ENCODE assay signal across 1 cellular context in the genomic region with DNA sequence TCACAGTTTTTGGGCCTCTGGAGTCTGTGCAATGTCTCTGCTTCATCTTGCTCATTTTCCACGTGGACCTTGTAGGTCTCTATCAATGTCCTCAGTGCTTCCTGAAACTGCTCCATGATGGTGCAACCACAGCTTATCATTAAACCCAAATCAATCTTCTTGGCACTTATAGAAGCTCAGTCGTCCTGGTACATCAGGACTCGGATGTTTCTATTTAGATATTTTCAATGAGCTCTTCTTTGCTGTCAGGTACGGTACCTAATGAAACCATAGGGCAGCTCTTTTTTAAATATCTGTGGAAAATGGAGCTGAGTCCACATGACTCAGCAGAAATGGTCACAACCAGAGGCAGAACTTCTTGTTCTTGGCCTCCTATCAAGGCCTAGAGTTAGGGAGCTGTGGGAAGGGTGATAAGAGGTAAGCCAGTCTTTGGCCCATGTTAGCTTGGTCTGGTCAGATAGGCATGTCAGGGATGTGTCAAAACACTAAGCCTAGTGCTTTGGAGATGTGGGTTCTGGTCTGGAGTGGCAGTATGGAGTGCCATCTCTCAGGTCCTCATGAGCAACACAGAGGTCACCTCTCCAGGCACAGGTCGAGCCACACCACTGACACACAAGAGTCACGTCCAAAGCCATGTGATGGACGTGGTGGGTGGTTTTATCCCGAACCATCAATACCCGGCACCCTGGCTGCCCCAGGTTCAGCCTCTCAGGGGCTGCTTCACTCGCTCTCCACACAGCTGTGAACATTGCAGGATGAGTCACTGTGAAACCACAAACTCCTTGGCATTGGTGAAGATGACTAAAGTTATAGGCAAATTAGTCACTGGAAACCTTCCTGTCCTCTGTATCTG.
A peak's percentile ranks its signal among the peaks of the same experiment; 100 is the strongest.
TF ChIP-seq lines count a peak whose summit lies in the region.

No MANE protein-coding gene starts in this region.

TF ChIP-seq in A549, 52 proteins besides CTCF, POLR2A, EP300 and RAD21 (continued from another document):
- no peak for TF ChIP-seq CHD2 (IDR thresholded peaks at IDR 0.05; ENCODE audit: low read length, partially characterized antibody)
- peak; percentile 45; the same call in 1 of the 2 replicates for TF ChIP-seq ZNF302 (CRISPR knock-in tag; IDR thresholded peaks at IDR 0.05)
- TF ChIP-seq TP53 (CRISPR knock-in tag; IDR thresholded peaks at IDR 0.05) = no peak
- TF ChIP-seq, protein P1, sequence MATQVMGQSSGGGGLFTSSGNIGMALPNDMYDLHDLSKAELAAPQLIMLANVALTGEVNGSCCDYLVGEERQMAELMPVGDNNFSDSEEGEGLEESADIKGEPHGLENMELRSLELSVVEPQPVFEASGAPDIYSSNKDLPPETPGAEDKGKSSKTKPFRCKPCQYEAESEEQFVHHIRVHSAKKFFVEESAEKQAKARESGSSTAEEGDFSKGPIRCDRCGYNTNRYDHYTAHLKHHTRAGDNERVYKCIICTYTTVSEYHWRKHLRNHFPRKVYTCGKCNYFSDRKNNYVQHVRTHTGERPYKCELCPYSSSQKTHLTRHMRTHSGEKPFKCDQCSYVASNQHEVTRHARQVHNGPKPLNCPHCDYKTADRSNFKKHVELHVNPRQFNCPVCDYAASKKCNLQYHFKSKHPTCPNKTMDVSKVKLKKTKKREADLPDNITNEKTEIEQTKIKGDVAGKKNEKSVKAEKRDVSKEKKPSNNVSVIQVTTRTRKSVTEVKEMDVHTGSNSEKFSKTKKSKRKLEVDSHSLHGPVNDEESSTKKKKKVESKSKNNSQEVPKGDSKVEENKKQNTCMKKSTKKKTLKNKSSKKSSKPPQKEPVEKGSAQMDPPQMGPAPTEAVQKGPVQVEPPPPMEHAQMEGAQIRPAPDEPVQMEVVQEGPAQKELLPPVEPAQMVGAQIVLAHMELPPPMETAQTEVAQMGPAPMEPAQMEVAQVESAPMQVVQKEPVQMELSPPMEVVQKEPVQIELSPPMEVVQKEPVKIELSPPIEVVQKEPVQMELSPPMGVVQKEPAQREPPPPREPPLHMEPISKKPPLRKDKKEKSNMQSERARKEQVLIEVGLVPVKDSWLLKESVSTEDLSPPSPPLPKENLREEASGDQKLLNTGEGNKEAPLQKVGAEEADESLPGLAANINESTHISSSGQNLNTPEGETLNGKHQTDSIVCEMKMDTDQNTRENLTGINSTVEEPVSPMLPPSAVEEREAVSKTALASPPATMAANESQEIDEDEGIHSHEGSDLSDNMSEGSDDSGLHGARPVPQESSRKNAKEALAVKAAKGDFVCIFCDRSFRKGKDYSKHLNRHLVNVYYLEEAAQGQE (IDR thresholded peaks at IDR 0.05) = no peak
- TF ChIP-seq, protein P2, sequence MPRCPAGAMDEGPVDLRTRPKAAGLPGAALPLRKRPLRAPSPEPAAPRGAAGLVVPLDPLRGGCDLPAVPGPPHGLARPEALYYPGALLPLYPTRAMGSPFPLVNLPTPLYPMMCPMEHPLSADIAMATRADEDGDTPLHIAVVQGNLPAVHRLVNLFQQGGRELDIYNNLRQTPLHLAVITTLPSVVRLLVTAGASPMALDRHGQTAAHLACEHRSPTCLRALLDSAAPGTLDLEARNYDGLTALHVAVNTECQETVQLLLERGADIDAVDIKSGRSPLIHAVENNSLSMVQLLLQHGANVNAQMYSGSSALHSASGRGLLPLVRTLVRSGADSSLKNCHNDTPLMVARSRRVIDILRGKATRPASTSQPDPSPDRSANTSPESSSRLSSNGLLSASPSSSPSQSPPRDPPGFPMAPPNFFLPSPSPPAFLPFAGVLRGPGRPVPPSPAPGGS (IDR thresholded peaks at IDR 0.05) = no peak
- TF ChIP-seq NFE2L2 (conservative IDR thresholded peaks at IDR 0.05; ENCODE audit: low read length) = peak; percentile 98
- no peak for TF ChIP-seq RFX5 (IDR thresholded peaks at IDR 0.05)
- peak; percentile 11 to 67; a peak in 3 of 5 replicates for TF ChIP-seq JUN (IDR thresholded peaks at IDR 0.05)
- no peak for TF ChIP-seq SREBF2 (IDR thresholded peaks at IDR 0.05)
- no peak for TF ChIP-seq ESRRA (IDR thresholded peaks at IDR 0.05; ENCODE audit: borderline replicate concordance, low read length)
- TF ChIP-seq JUNB (IDR thresholded peaks at IDR 0.05) = peak; percentile 92
- peak; percentile 15; the same call in 1 of the 2 replicates for TF ChIP-seq FOXS1 (CRISPR knock-in tag; IDR thresholded peaks at IDR 0.05)
- TF ChIP-seq BHLHE40 (IDR thresholded peaks at IDR 0.05; ENCODE audit: low read depth, low read length) = no peak
- TF ChIP-seq HOXA7 (CRISPR knock-in tag; IDR thresholded peaks at IDR 0.05) = no peak
- peak; percentile 89 for TF ChIP-seq FOSL2 (IDR thresholded peaks at IDR 0.05)
- TF ChIP-seq FOSL2 (CRISPR knock-in tag; IDR thresholded peaks at IDR 0.05) = peak; percentile 98
- TF ChIP-seq ZSCAN20 (CRISPR knock-in tag; IDR thresholded peaks at IDR 0.05) = no peak
- TF ChIP-seq, protein P3, sequence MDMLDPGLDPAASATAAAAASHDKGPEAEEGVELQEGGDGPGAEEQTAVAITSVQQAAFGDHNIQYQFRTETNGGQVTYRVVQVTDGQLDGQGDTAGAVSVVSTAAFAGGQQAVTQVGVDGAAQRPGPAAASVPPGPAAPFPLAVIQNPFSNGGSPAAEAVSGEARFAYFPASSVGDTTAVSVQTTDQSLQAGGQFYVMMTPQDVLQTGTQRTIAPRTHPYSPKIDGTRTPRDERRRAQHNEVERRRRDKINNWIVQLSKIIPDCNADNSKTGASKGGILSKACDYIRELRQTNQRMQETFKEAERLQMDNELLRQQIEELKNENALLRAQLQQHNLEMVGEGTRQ (IDR thresholded peaks at IDR 0.05) = 0 out of 2 replicates have a peak, but pooled peaks have one; percentile 24
- TF ChIP-seq, protein P4, sequence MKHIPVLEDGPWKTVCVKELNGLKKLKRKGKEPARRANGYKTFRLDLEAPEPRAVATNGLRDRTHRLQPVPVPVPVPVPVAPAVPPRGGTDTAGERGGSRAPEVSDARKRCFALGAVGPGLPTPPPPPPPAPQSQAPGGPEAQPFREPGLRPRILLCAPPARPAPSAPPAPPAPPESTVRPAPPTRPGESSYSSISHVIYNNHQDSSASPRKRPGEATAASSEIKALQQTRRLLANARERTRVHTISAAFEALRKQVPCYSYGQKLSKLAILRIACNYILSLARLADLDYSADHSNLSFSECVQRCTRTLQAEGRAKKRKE (CRISPR knock-in tag; IDR thresholded peaks at IDR 0.05; ENCODE audit: low read depth) = no peak; the same call in none of the 2 replicates
- TF ChIP-seq CBX2 (IDR thresholded peaks at IDR 0.05; ENCODE audit: borderline replicate concordance, low read depth) = no peak
- TF ChIP-seq CEBPB (IDR thresholded peaks at IDR 0.05) = 0 out of 4 replicates have a peak, but pooled peaks of 1 of the 2 experiments have one; percentile 50
- TF ChIP-seq NPAS2 (CRISPR knock-in tag; IDR thresholded peaks at IDR 0.05; ENCODE audit: borderline replicate concordance) = no peak; the same call in 1 of the 2 replicates
- no peak for TF ChIP-seq KDM5A (IDR thresholded peaks at IDR 0.05)
- TF ChIP-seq, protein P5, sequence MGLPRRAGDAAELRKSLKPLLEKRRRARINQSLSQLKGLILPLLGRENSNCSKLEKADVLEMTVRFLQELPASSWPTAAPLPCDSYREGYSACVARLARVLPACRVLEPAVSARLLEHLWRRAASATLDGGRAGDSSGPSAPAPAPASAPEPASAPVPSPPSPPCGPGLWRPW (IDR thresholded peaks at IDR 0.05) = no peak
- no peak for TF ChIP-seq CHD4 (IDR thresholded peaks at IDR 0.05; ENCODE audit: borderline replicate concordance)
- TF ChIP-seq HEYL (CRISPR knock-in tag; IDR thresholded peaks at IDR 0.05) = no peak
- peak; percentile 78 for TF ChIP-seq GATA3 (IDR thresholded peaks at IDR 0.05; ENCODE audit: borderline replicate concordance)
